ENCODE assay signal across 15 cellular contexts in genomic region chr2:113050921-113051895, GRCh38. TPM values are rescaled to one million over a fixed set of nuclear protein-coding genes. Genes with fewer than 3 reads are reported as not detected.
DNase-seq lines count a peak whose midpoint lies in the region; ATAC-seq and TF ChIP-seq lines count a peak whose summit lies in the region.
"Had no signal": no experiment of that assay in that cellular context is flagged by ENCODE, and none has a peak within 500 bp of the region (broad histone marks: within the 10 kb centered on the region; RNA-seq: fewer than 3 reads in every experiment).

No MANE protein-coding gene starts in this region.

- H3K9me3 Mint-ChIP-seq in MCF 10A (ENCODE audit: unreplicated experiment): peaks cover 12% of the 10 kb centered on the region

- H2AK5ac ChIP-seq in mesendoderm (ENCODE audit: low read length): no peak overlapping the region

- H3K36me3 ChIP-seq in breast epithelium (no peaks in the 10 kb centered on the region), mesendoderm (ENCODE audit: control insufficient read depth, insufficient read depth, low read length) (no peaks in the 10 kb centered on the region), esophagus squamous epithelium (no peaks in the 10 kb centered on the region)

- no TSS peak for BruUV-seq in MCF 10A (replicated peaks; lab: Mats Ljungman, UMichigan)

- no peak overlapping the region for H3K27ac Mint-ChIP-seq in MCF 10A (ENCODE audit: low read depth, unreplicated experiment)
- H3K27ac Mint-ChIP-seq: CD14-positive monocyte had no signal

- H2BK120ac ChIP-seq in mesendoderm (ENCODE audit: low read depth, low read length): no peak overlapping the region

- H3K27me3 Mint-ChIP-seq in MCF 10A (ENCODE audit: insufficient read depth, unreplicated experiment): peaks cover 11% of the 10 kb centered on the region

- peak; percentile 23 for ATAC-seq in esophagus mucosa

- WGBS in mesendoderm (ENCODE audit: extremely low coverage, insufficient coverage, low lambda C conversion rate): no CpG with 5 or more reads among the region's 38 CpGs
- 87 to 89% methylated on average over 5 to 15 of the region's 38 CpGs for WGBS in esophagus squamous epithelium, 2 donors

- DNase-seq in MCF 10A (ENCODE audit: unreplicated experiment) (no peak), breast epithelium (ENCODE audit: low spot score in 2 of 2) (no peak), mesendoderm (no peak), NCI-H2081 (lab: John Stamatoyannopoulos, UW) (no peak), kidney tubule cell (ENCODE audit: low spot score) (no peak), NCI-H345 (lab: John Stamatoyannopoulos, UW) (no peak), esophagus squamous epithelium (lab: John Stamatoyannopoulos, UW) (no peak)
- DNase-seq: COR-L47, NCI-H1048, NCI-H146, NCI-H748 treated with DMSO at 0.1 percent for 48 hours, SHP77 treated with DMSO at 0.1 percent for 48 hours had no signal

- POLR2A ChIA-PET in MCF 10A (lab: Yijun Ruan, JAX): no interaction called here

- H4K8ac ChIP-seq in mesendoderm (ENCODE audit: low read depth, low read length): no peak overlapping the region

- no peak overlapping the region for H3K4ac ChIP-seq in mesendoderm (ENCODE audit: low read depth, low read length)

- peak; percentile 15 for TF ChIP-seq CTCF in MCF 10A (IDR thresholded peaks at IDR 0.05; ENCODE audit: unreplicated experiment)
- no peak for TF ChIP-seq CTCF in breast epithelium (IDR thresholded peaks at IDR 0.05)
- TF ChIP-seq CTCF in esophagus squamous epithelium (IDR thresholded peaks at IDR 0.05): no peak

- H3K56ac ChIP-seq in mesendoderm (ENCODE audit: low read length): no peak overlapping the region

- no peak overlapping the region for H3K23ac ChIP-seq in mesendoderm (ENCODE audit: low read length)

- no peak overlapping the region for H3K4me3 Mint-ChIP-seq in MCF 10A (ENCODE audit: unreplicated experiment)
- H3K4me3 Mint-ChIP-seq: CD14-positive monocyte had no signal

- no peak overlapping the region for H3K18ac ChIP-seq in mesendoderm (ENCODE audit: low read length)

- H4K5ac ChIP-seq in mesendoderm (ENCODE audit: low read length): no peak overlapping the region

- no peaks in the 10 kb centered on the region for H3K79me1 ChIP-seq in mesendoderm (ENCODE audit: low read length)

- H3K4me3 ChIP-seq in breast epithelium (no peak overlapping the region), mesendoderm (ENCODE audit: low read length) (no peak overlapping the region), esophagus squamous epithelium (no peak overlapping the region)

- no peaks in the 10 kb centered on the region for H3K4me1 Mint-ChIP-seq in MCF 10A (ENCODE audit: insufficient read depth, unreplicated experiment)
- H3K4me1 Mint-ChIP-seq: CD14-positive monocyte had no signal

- TF ChIP-seq POLR2A in breast epithelium (IDR thresholded peaks at IDR 0.05) (no peak), esophagus squamous epithelium (IDR thresholded peaks at IDR 0.05) (no peak)

- CTCF ChIA-PET in MCF 10A (lab: Yijun Ruan, JAX): interaction anchor here (0.6 kb wide), 2 partner anchors 25 to 51 kb away, joined by 3 read pairs; no protein-coding TSS in a partner anchor

- H3K4me1 ChIP-seq in breast epithelium: no peaks in the 10 kb centered on the region
- H3K4me1 ChIP-seq in mesendoderm (ENCODE audit: control insufficient read depth, low read depth, low read length): no peaks in the 10 kb centered on the region
- no peaks in the 10 kb centered on the region for H3K4me1 ChIP-seq in esophagus squamous epithelium

- H2BK15ac ChIP-seq in mesendoderm (replicated peaks; ENCODE audit: low read depth): no peak overlapping the region

- H3K4me2 ChIP-seq in mesendoderm (ENCODE audit: low read length): no peak overlapping the region

- H3K79me2 ChIP-seq in mesendoderm (ENCODE audit: control insufficient read depth, insufficient read depth, low read length): no peaks in the 10 kb centered on the region

- H3K9ac ChIP-seq in mesendoderm (ENCODE audit: low read length): no peak overlapping the region

- no peak overlapping the region for H2BK5ac ChIP-seq in mesendoderm (ENCODE audit: low read length)

- intact Hi-C loops in MCF 10A (cut with micrococcal nuclease): no loop called here
- intact Hi-C loops in breast epithelium (cut with DNase I; ENCODE audit: low total_unique reads): no loop called here
- intact Hi-C loops in esophagus squamous epithelium (cut with DNase I): no loop called here

- H3K9me3 ChIP-seq in breast epithelium (peaks cover 8 to 24% of the 10 kb centered on the region in 2 donors), esophagus squamous epithelium (peaks cover 0 to 26% (median 13%) of the 10 kb centered on the region in 3 donors)

- no peaks in the 10 kb centered on the region for H3K27me3 ChIP-seq in breast epithelium
- H3K27me3 ChIP-seq in mesendoderm (ENCODE audit: insufficient read depth, low read length, poor library complexity): no peaks in the 10 kb centered on the region
- H3K27me3 ChIP-seq in esophagus squamous epithelium: no peaks in the 10 kb centered on the region

- H3K36me3 Mint-ChIP-seq in MCF 10A (ENCODE audit: insufficient read depth, unreplicated experiment): no peaks in the 10 kb centered on the region
- H3K36me3 Mint-ChIP-seq: CD14-positive monocyte had no signal

- H3K27ac ChIP-seq in breast epithelium (no peak overlapping the region), mesendoderm (ENCODE audit: low read depth, low read length) (peak overlapping the region; percentile 37), esophagus squamous epithelium (no peak overlapping the region)

RNA-seq across cellular contexts. Expression of gene IL36B, which starts 1.5 kb away (rescaled TPM):
- total RNA-seq in MCF 10A (2022): not detected in 2 replicates
- total RNA-seq in breast epithelium: not detected
- total RNA-seq in esophagus mucosa: 1.4 TPM
- not detected for polyA plus RNA-seq in mesendoderm (2013, experiment 1 of 2)
- polyA plus RNA-seq in mesendoderm (2013, experiment 2 of 2): not detected
- 1 to 10 TPM in 2 of 4 donors, not detected in 2; 1.5 to 1.7 TPM for total RNA-seq in esophagus squamous epithelium
- total RNA-seq: A673 had no signal
- polyA plus RNA-seq: CD14-positive monocyte had no signal

RNA-seq across cellular contexts. Expression of gene IL36RN, which starts 7.8 kb away (rescaled TPM):
- total RNA-seq in MCF 10A (2022) (not detected in 2 replicates), breast epithelium (not detected), esophagus mucosa (64.1 TPM), esophagus squamous epithelium (10 to 100 TPM in 3 of 4 donors, 1 to 10 TPM in 1; 5.0 to 90.7 (median 28.9) TPM)
- polyA plus RNA-seq in mesendoderm (2013, experiment 1 of 2): not detected
- polyA plus RNA-seq in mesendoderm (2013, experiment 2 of 2): not detected
- total RNA-seq: A673 had no signal
- polyA plus RNA-seq: CD14-positive monocyte had no signal

RNA-seq across cellular contexts. Expression of gene IL1F10, which starts 16.6 kb away (rescaled TPM):
- not detected in 2 replicates for total RNA-seq in MCF 10A (2022)
- not detected for total RNA-seq in breast epithelium
- not detected for total RNA-seq in esophagus mucosa
- not detected for polyA plus RNA-seq in mesendoderm (2013, experiment 1 of 2)
- polyA plus RNA-seq in mesendoderm (2013, experiment 2 of 2): not detected
- total RNA-seq in esophagus squamous epithelium: under 1 TPM in 1 of 4 donors, not detected in 3; 0.53 TPM
- total RNA-seq: A673 had no signal
- polyA plus RNA-seq: CD14-positive monocyte had no signal

RNA-seq across cellular contexts. Expression of gene IL36A, which starts 45.9 kb away (rescaled TPM):
- not detected in 2 replicates for total RNA-seq in MCF 10A (2022)
- total RNA-seq in breast epithelium: not detected
- 167 TPM for total RNA-seq in esophagus mucosa
- polyA plus RNA-seq in mesendoderm (2013, experiment 1 of 2): not detected
- not detected for polyA plus RNA-seq in mesendoderm (2013, experiment 2 of 2)
- total RNA-seq in esophagus squamous epithelium: 100 to 1,000 TPM in 3 of 4 donors, 10 to 100 TPM in 1; 54.9 to 254 (median 207) TPM
- total RNA-seq: A673 had no signal
- polyA plus RNA-seq: CD14-positive monocyte had no signal
